In genomic region chr10:14995964-14996565, GRCh38 we compare ENCODE assay signal across 2 cellular contexts.
TF ChIP-seq lines count a peak whose summit lies in the region.

No MANE protein-coding gene starts in this region.

TF ChIP-seq in IMR-90, 13 proteins besides CTCF, POLR2A, EP300 and RAD21:
- TF ChIP-seq BHLHE40 (IDR thresholded peaks at IDR 0.05; ENCODE audit: low read depth, low read length) (no peak), MAZ (IDR thresholded peaks at IDR 0.05; ENCODE audit: borderline replicate concordance, low read depth, low read length) (no peak), ELK1 (IDR thresholded peaks at IDR 0.05; ENCODE audit: borderline replicate concordance, low read depth, low read length) (no peak), SMC3 (IDR thresholded peaks at IDR 0.05; ENCODE audit: low read depth, low read length) (no peak), FOS (IDR thresholded peaks at IDR 0.05; ENCODE audit: low read depth, low read length) (no peak), RCOR1 (IDR thresholded peaks at IDR 0.05; ENCODE audit: insufficient replicate concordance, low read length) (no peak), RFX5 (IDR thresholded peaks at IDR 0.05; ENCODE audit: low read depth, low read length) (no peak), CHD1 (IDR thresholded peaks at IDR 0.05; ENCODE audit: low read depth, low read length) (no peak), NFE2L2 (IDR thresholded peaks at IDR 0.05; ENCODE audit: low read depth, low read length) (no peak), MXI1 (IDR thresholded peaks at IDR 0.05; ENCODE audit: borderline replicate concordance, low read depth, low read length) (no peak), MAFK (IDR thresholded peaks at IDR 0.05; ENCODE audit: low read depth, low read length) (no peak), CEBPB (IDR thresholded peaks at IDR 0.05; ENCODE audit: low read depth, low read length) (no peak), USF2 (IDR thresholded peaks at IDR 0.05; ENCODE audit: low read depth, low read length) (no peak)

TF ChIP-seq in GM12891, 5 proteins besides CTCF, POLR2A, EP300 and RAD21:
- TF ChIP-seq POU2F2 (IDR thresholded peaks at IDR 0.05; ENCODE audit: low read depth, low read length) (no peak), PAX5 (IDR thresholded peaks at IDR 0.05; ENCODE audit: insufficient read depth, low read length, severe bottlenecking) (no peak)
